Comparison of ENCODE assay signal across 17 cellular contexts in genomic region chr2:168816369-168816768, GRCh38. TPM values are rescaled to one million over a fixed set of nuclear protein-coding genes. Genes with fewer than 3 reads are reported as not detected.
DNase-seq lines count a peak whose midpoint lies in the region; ATAC-seq, FAIRE-seq and TF ChIP-seq lines count a peak whose summit lies in the region.
"Had no signal": no experiment of that assay in that cellular context is flagged by ENCODE, and none has a peak within 500 bp of the region (broad histone marks: within the 10 kb centered on the region; RNA-seq: fewer than 3 reads in every experiment).

No MANE protein-coding gene starts in this region.

- in situ Hi-C loops in astrocyte of the spinal cord (cut with HindIII; ENCODE audit: low sequenced_read_pairs) = no loop called here
- in situ Hi-C loops in G401 (cut with HindIII; ENCODE audit: low sequenced_read_pairs) = no loop called here

- H3K9ac ChIP-seq in keratinocyte (ENCODE audit: control insufficient read depth, extremely low read depth, insufficient read depth, low read length) = no peak overlapping the region

- H3K27me3 ChIP-seq in keratinocyte (ENCODE audit: control insufficient read depth, extremely low read depth, insufficient read depth, low read length) = no peaks in the 10 kb centered on the region
- H3K27me3 ChIP-seq: esophagus squamous epithelium had no signal

- H3K4me1 ChIP-seq in A549 = peaks cover 18% of the 10 kb centered on the region
- H3K4me1 ChIP-seq in keratinocyte (ENCODE audit: control insufficient read depth, extremely low read depth, insufficient read depth, low read length) = no peaks in the 10 kb centered on the region
- H3K4me1 ChIP-seq: esophagus squamous epithelium had no signal

- peak overlapping the region; percentile 10 to 47; a peak in 2 of 6 replicates for H3K27ac ChIP-seq in A549
- H3K27ac ChIP-seq in keratinocyte (ENCODE audit: control insufficient read depth, insufficient read depth, low read length) = no peak overlapping the region
- H3K27ac ChIP-seq: esophagus squamous epithelium, left ventricle myocardium inferior had no signal

- H2AFZ ChIP-seq in keratinocyte (ENCODE audit: control insufficient read depth, low read length) = no peak overlapping the region

- intact Hi-C loops in CD14-positive monocyte (cut with micrococcal nuclease) = no loop called here

- no peaks in the 10 kb centered on the region for H3K9me3 ChIP-seq in A549
- H3K9me3 ChIP-seq in keratinocyte (ENCODE audit: control insufficient read depth, low read depth, low read length) = no peaks in the 10 kb centered on the region
- H3K9me3 ChIP-seq: esophagus squamous epithelium, left ventricle myocardium inferior had no signal

- 69% methylated on average over 3 of the region's 3 CpGs for WGBS in A549 (ENCODE audit: missing lambda C conversion rate)

- TF ChIP-seq CTCF in A549 (IDR thresholded peaks at IDR 0.05) (no peak), astrocyte of the spinal cord (IDR thresholded peaks at IDR 0.05; ENCODE audit: low read depth, low read length) (no peak), keratinocyte (optimal IDR thresholded peaks at IDR 0.05 in 1 of 3, IDR thresholded peaks at IDR 0.05 in 1 of 3, conservative IDR thresholded peaks at IDR 0.05 in 1 of 3; ENCODE audit: extremely low read depth in 1 of 3, insufficient read depth in 2 of 3, low read length in 3 of 3) (no peak), CD14-positive monocyte (IDR thresholded peaks at IDR 0.05) (no peak)

- no peaks in the 10 kb centered on the region for H3K36me3 Mint-ChIP-seq in CD14-positive monocyte
- H3K36me3 Mint-ChIP-seq: brain, IgD-negative memory B cell had no signal

- H3K4me1 Mint-ChIP-seq in CD14-positive monocyte = no peaks in the 10 kb centered on the region
- H3K4me1 Mint-ChIP-seq: IgD-negative memory B cell had no signal

- no peaks in the 10 kb centered on the region for H3K79me2 ChIP-seq in keratinocyte (ENCODE audit: control insufficient read depth, insufficient read depth, low read length)

- no peaks in the 10 kb centered on the region for H3K27me3 Mint-ChIP-seq in CD14-positive monocyte (ENCODE audit: low read depth in 3 of 3)

- CTCF ChIA-PET in A549 (lab: Yijun Ruan, JAX) = no interaction called here

- POLR2A ChIA-PET in A549 (lab: Yijun Ruan, JAX) = no interaction called here

- peak overlapping the region; percentile 41 for H3K4me2 ChIP-seq in A549
- H3K4me2 ChIP-seq in keratinocyte (ENCODE audit: control insufficient read depth, extremely low read depth, insufficient read depth, low read depth, low read length) = no peak overlapping the region

- H3K9me3 Mint-ChIP-seq in CD14-positive monocyte = peaks cover 0 to 2% (median 0%) of the 10 kb centered on the region in 7 donors
- H3K9me3 Mint-ChIP-seq: brain, IgD-negative memory B cell had no signal

- no peak for TF ChIP-seq RAD21 in A549 (conservative IDR thresholded peaks at IDR 0.05 in 1 of 2, IDR thresholded peaks at IDR 0.05 in 1 of 2)

- TF ChIP-seq EP300 in A549 (IDR thresholded peaks at IDR 0.05) = no peak

- H3K4me3 ChIP-seq in A549 = no peak overlapping the region
- no peak overlapping the region for H3K4me3 ChIP-seq in astrocyte of the spinal cord (ENCODE audit: low read depth, low read length)
- H3K4me3 ChIP-seq in keratinocyte (ENCODE audit: control insufficient read depth in 2 of 3, extremely low read depth in 1 of 3, insufficient read depth in 2 of 3, low read depth in 1 of 3, low read length in 3 of 3) = no peak overlapping the region
- H3K4me3 ChIP-seq: esophagus squamous epithelium, left ventricle myocardium inferior had no signal

- dilution Hi-C loops in keratinocyte (cut with MboI; ENCODE audit: extremely low pct_ligation_motif_present, low sequenced_read_pairs) = no loop called here

- DNase-seq in A549 (ENCODE audit: low read depth in 1 of 2, low spot score in 1 of 2) (peak in 1 of 2 experiments; percentile 33), HPDE6-E6E7 (ENCODE audit: extremely low spot score) (peak; percentile 51), astrocyte of the spinal cord (ENCODE audit: low read depth, low spot score) (peak; percentile 85), keratinocyte (ENCODE audit: low read depth, low spot score) (no peak), G401 (ENCODE audit: low spot score) (no peak), CD14-positive monocyte (ENCODE audit: low spot score) (no peak)
- no peak for DNase-seq in activated CD4-positive, alpha-beta T cell treated with anti-CD3 and anti-CD28 coated beads, Interleukin-2, amount 50 U/mL, for 4 hours
- DNase-seq: esophagus squamous epithelium; GF-D8; left ventricle myocardium inferior; NCI-H2081 treated with DMSO at 0.1 percent for 48 hours; nucleus accumbens; stimulated activated CD4-positive, alpha-beta T cell treated with anti-CD3 and anti-CD28 coated beads, Interleukin-1b, Interleukin-23, amount 100 ng/mL, for 48 hours; stimulated activated naive CD4-positive, alpha-beta T cell had no signal

- no peak for TF ChIP-seq POLR2A in A549 (IDR thresholded peaks at IDR 0.05; ENCODE audit: low read length)

- FAIRE-seq in A549 (lab: Jason Lieb, UNC) (no peak), keratinocyte (lab: Jason Lieb, UNC) (peak; percentile 88)

- H3K9me1 ChIP-seq in keratinocyte (ENCODE audit: control insufficient read depth, extremely low read depth, insufficient read depth, low read length) = no peaks in the 10 kb centered on the region

- no peak overlapping the region for H3K4me3 Mint-ChIP-seq in CD14-positive monocyte
- H3K4me3 Mint-ChIP-seq: brain, IgD-negative memory B cell had no signal

- ATAC-seq in A549 = peak; percentile 79 to 82; a peak in 5 of 6 replicates
- ATAC-seq in HG02981 (IDR thresholded peaks at IDR 0.05; ENCODE audit: unreplicated experiment) = no peak

- H3K36me3 ChIP-seq in keratinocyte (ENCODE audit: control insufficient read depth in 2 of 2, extremely low read depth in 1 of 2, insufficient read depth in 2 of 2, low read length in 2 of 2) = no peaks in the 10 kb centered on the region
- H3K36me3 ChIP-seq: esophagus squamous epithelium had no signal

- peak overlapping the region in 1 of 7 donors; percentile 36 for H3K27ac Mint-ChIP-seq in CD14-positive monocyte
- H3K27ac Mint-ChIP-seq: IgD-negative memory B cell had no signal

- no peaks in the 10 kb centered on the region for H4K20me1 ChIP-seq in keratinocyte (ENCODE audit: control insufficient read depth, extremely low read depth, insufficient read depth, low read length)

TF ChIP-seq in A549, 52 proteins besides CTCF, POLR2A, EP300 and RAD21:
- TF ChIP-seq, protein P1, sequence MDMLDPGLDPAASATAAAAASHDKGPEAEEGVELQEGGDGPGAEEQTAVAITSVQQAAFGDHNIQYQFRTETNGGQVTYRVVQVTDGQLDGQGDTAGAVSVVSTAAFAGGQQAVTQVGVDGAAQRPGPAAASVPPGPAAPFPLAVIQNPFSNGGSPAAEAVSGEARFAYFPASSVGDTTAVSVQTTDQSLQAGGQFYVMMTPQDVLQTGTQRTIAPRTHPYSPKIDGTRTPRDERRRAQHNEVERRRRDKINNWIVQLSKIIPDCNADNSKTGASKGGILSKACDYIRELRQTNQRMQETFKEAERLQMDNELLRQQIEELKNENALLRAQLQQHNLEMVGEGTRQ (IDR thresholded peaks at IDR 0.05) = no peak
- TF ChIP-seq FOSL2 (IDR thresholded peaks at IDR 0.05) = no peak
- peak; percentile 26; the same call in 1 of the 2 replicates for TF ChIP-seq FOSL2 (CRISPR knock-in tag; IDR thresholded peaks at IDR 0.05)

RNA-seq across cellular contexts. Expression of gene NOSTRIN, which starts 13.9 kb away (rescaled TPM):
- polyA plus RNA-seq in A549 (2011; rRNA removed) (9.7 and 11.7 TPM in 2 replicates), A549 (2017; fragmentation: RNase III; extraction: RNeasy Plus Mini Kit Qiagen cat#74134 plus additional on column Dnase treatment) (1.9 to 2.8 TPM (median 2.5 TPM) in 3 replicates), keratinocyte (not detected in 3 replicates), CD14-positive monocyte (not detected)
- 0.29 and 0.36 TPM in 2 replicates for polyA plus RNA-seq in A549 (2012; cell fraction: cytosol; rRNA removed)
- polyA plus RNA-seq in A549 (2012; cell fraction: nucleus; rRNA removed) = 0.28 and 0.54 TPM in 2 replicates
- 11.2 and 14.7 TPM in 2 replicates for polyA minus RNA-seq in A549 (2011; rRNA and poly(A)+ RNA removed)
- not detected for polyA plus RNA-seq in keratinocyte (2011; ENCODE audit: low read depth)
- polyA plus RNA-seq in keratinocyte (2011; cell fraction: cytosol; rRNA removed) = not detected in 2 replicates
- polyA plus RNA-seq in keratinocyte (2011; cell fraction: nucleus; rRNA removed) = not detected in 2 replicates
- 0.05 TPM in 1 of 2 replicates, not detected in the other for polyA plus RNA-seq in keratinocyte (2012; ENCODE audit: low replicate concordance)
- not detected in 3 replicates for polyA minus RNA-seq in keratinocyte
- polyA minus RNA-seq in keratinocyte (2011; cell fraction: cytosol; rRNA and poly(A)+ RNA removed) = not detected
- 2.2 TPM in 1 of 2 replicates, not detected in the other for polyA minus RNA-seq in keratinocyte (2011; cell fraction: nucleus; rRNA and poly(A)+ RNA removed)
- not detected in 2 replicates for total RNA-seq in G401 (2014; rRNA removed; shearing (Covaris generic))
- polyA plus RNA-seq: IgD-negative memory B cell had no signal

Comparison
In these comparisons a context has a peak if more than half of its experiments do, and no peak if none do; other contexts are left out.
1. DNase-seq: peak in HPDE6-E6E7 (single experiment) and astrocyte of the spinal cord (single experiment); none in keratinocyte (single experiment), activated CD4-positive, alpha-beta T cell treated with anti-CD3 and anti-CD28 coated beads, Interleukin-2, amount 50 U/mL, for 4 hours (0 of 2), G401 (single experiment) and CD14-positive monocyte (single experiment).